In genomic region chr12:50924131-50924438, GRCh38 we compare ENCODE assay signal across 7 cellular contexts. TPM values are rescaled to one million over a fixed set of nuclear protein-coding genes. Genes with fewer than 3 reads are reported as not detected.
DNase-seq lines count a peak whose midpoint lies in the region; ATAC-seq and TF ChIP-seq lines count a peak whose summit lies in the region.

No MANE protein-coding gene starts in this region.

- peaks cover 12% of the 10 kb centered on the region for H3F3A ChIP-seq in smooth muscle cell (ENCODE audit: low read depth)

- TF ChIP-seq POLR2A in heart left ventricle (IDR thresholded peaks at IDR 0.05) = no peak

- intact Hi-C loops in heart left ventricle (cut with DNase I) = loop anchor here in 4 of 10 donors (2.0 to 10.0 kb wide), 5 partner anchors 61 to 162 kb away; partner anchors contain the start of gene ATF1 (in 2 of the 4)

- H3K9ac ChIP-seq in smooth muscle cell (ENCODE audit: low read depth) = peak overlapping the region; percentile 36

- H3K9me3 ChIP-seq in SJSA1 (replicated peaks) (no peaks in the 10 kb centered on the region), heart left ventricle (no peaks in the 10 kb centered on the region), smooth muscle cell (replicated peaks; ENCODE audit: low read depth) (no peaks in the 10 kb centered on the region)

- peak overlapping the region; percentile 93 for H2AFZ ChIP-seq in smooth muscle cell (ENCODE audit: low read depth)

- H3K4me2 ChIP-seq in smooth muscle cell = peak overlapping the region; percentile 90

- peak overlapping the region; percentile 10; the same call in 1 of the 2 replicates for H3K4me3 ChIP-seq in SJSA1
- H3K4me3 ChIP-seq in heart left ventricle = peak overlapping the region; percentile 2 to 88 (median 71)
- H3K4me3 ChIP-seq in smooth muscle cell = peak overlapping the region; percentile 61

- TF ChIP-seq CTCF in heart left ventricle (IDR thresholded peaks at IDR 0.05) (no peak), smooth muscle cell (IDR thresholded peaks at IDR 0.05; ENCODE audit: borderline replicate concordance, insufficient read depth, poor library complexity, severe bottlenecking) (no peak)

- DNase-seq in SJSA1 (ENCODE audit: low read depth in 1 of 2, low spot score in 2 of 2) (no peak), heart left ventricle (no peak), smooth muscle cell (lab: John Stamatoyannopoulos, UW; ENCODE audit: unreplicated experiment) (no peak)
- DNase-seq in stimulated activated CD8-positive, alpha-beta memory T cell treated with anti-CD3 and anti-CD28 coated beads, Interleukin-4, amount 100 ng/mL, for 48 hours = no peak
- DNase-seq in activated CD4-positive, alpha-beta T cell treated with anti-CD3 and anti-CD28 coated beads, Interleukin-2, amount 50 U/mL, for 1 hour = no peak

- ATAC-seq in GM21737 (IDR thresholded peaks at IDR 0.05; ENCODE audit: unreplicated experiment) (peak; percentile 59), heart left ventricle (peak in 2 of 4 donors; percentile 1 to 2), HG02798 (IDR thresholded peaks at IDR 0.05; ENCODE audit: poor library complexity, unreplicated experiment) (no peak)

- H3K36me3 ChIP-seq in SJSA1 = no peaks in the 10 kb centered on the region
- H3K36me3 ChIP-seq in heart left ventricle = no peaks in the 10 kb centered on the region
- H3K36me3 ChIP-seq in smooth muscle cell (ENCODE audit: low read depth) = no peaks in the 10 kb centered on the region

- H3K4me1 ChIP-seq in SJSA1 (replicated peaks) (peaks cover 16% of the 10 kb centered on the region), heart left ventricle (peaks cover 0 to 54% (median 36%) of the 10 kb centered on the region in 12 donors), smooth muscle cell (ENCODE audit: low read depth) (peaks cover 49% of the 10 kb centered on the region)

- no peaks in the 10 kb centered on the region for H3K27me3 ChIP-seq in SJSA1 (replicated peaks)
- H3K27me3 ChIP-seq in heart left ventricle = no peaks in the 10 kb centered on the region
- no peaks in the 10 kb centered on the region for H3K27me3 ChIP-seq in smooth muscle cell (ENCODE audit: low read depth)

- no peaks in the 10 kb centered on the region for H4K20me1 ChIP-seq in smooth muscle cell (ENCODE audit: low read depth)

- H3K79me2 ChIP-seq in smooth muscle cell (ENCODE audit: low read depth) = peaks cover 34% of the 10 kb centered on the region

- H3K27ac ChIP-seq in SJSA1 (peak overlapping the region; percentile 69), heart left ventricle (peak overlapping the region; percentile 83 to 95 (median 88)), smooth muscle cell (ENCODE audit: low read depth) (peak overlapping the region; percentile 85)

- 9 to 16% (median 11%) methylated on average over 4 of the region's 4 CpGs for WGBS in heart left ventricle, 4 donors
- 8% methylated on average over 4 of the region's 4 CpGs for WGBS in smooth muscle cell (ENCODE audit: low lambda C conversion rate)

RNA-seq across cellular contexts. Expression of gene HIGD1C, which starts 28.3 kb away (rescaled TPM):
- not detected in 2 replicates for total RNA-seq in SJSA1 (2014; rRNA removed; shearing (Covaris generic))
- total RNA-seq in heart left ventricle (not detected), smooth muscle cell (not detected in 2 replicates)
- polyA plus RNA-seq in heart left ventricle (not detected), smooth muscle cell (not detected in 2 replicates)

Comparison
In these comparisons a context has a peak if more than half of its experiments do, and no peak if none do; other contexts are left out.
1. H3K4me3 ChIP-seq: peak in every context shown above with its lines; median percentile 71 in heart left ventricle; 61 in smooth muscle cell; 10 in SJSA1.